In genomic region chr16:3143598-3144330, GRCh38 we compare ENCODE assay signal across 21 cellular contexts. TPM values are rescaled to one million over a fixed set of nuclear protein-coding genes. Genes with fewer than 3 reads are reported as not detected.
DNase-seq lines count a peak whose midpoint lies in the region; ATAC-seq, FAIRE-seq and TF ChIP-seq lines count a peak whose summit lies in the region.
"Had no signal": no experiment of that assay in that cellular context is flagged by ENCODE, and none has a peak within 500 bp of the region (broad histone marks: within the 10 kb centered on the region; RNA-seq: fewer than 3 reads in every experiment).

No MANE protein-coding gene starts in this region.

- FAIRE-seq in astrocyte (lab: Jason Lieb, UNC): no peak
- FAIRE-seq: GM12878 had no signal

- peaks cover 7% of the 10 kb centered on the region for H3K27me3 Mint-ChIP-seq in astrocyte (ENCODE audit: low read depth, unreplicated experiment)
- H3K27me3 Mint-ChIP-seq: natural killer cell treated with Interleukin-12 subunit alpha and Interleukin-12 subunit beta and Interleukin-15 and Interleukin-18, amount 100 ng/mL, for 72 hours had no signal

- H2AFZ ChIP-seq in astrocyte (ENCODE audit: low read depth, low read length) (no peak overlapping the region), osteoblast (ENCODE audit: low read length) (no peak overlapping the region)

- H3K4me1 Mint-ChIP-seq in astrocyte (ENCODE audit: low read depth, unreplicated experiment): peaks cover 8% of the 10 kb centered on the region

- H3K27me3 ChIP-seq in BLaER1 treated with 17β-estradiol and CSF1 and Interleukin-3, amounts not matched to agents 10 nM and 100 nM: peaks cover 0 to 16% (median 5%) of the 10 kb centered on the region in 11 experiments; a peak in 13 of 22 replicates
- H3K27me3 ChIP-seq in astrocyte (ENCODE audit: insufficient read depth, low read length) (no peaks in the 10 kb centered on the region), osteoblast (ENCODE audit: insufficient read depth, low read length) (no peaks in the 10 kb centered on the region), HAP-1 (ENCODE audit: low read depth) (no peaks in the 10 kb centered on the region), WERI-Rb-1 (ENCODE audit: insufficient read depth, low read depth, severe bottlenecking) (peaks cover 2% of the 10 kb centered on the region)
- H3K27me3 ChIP-seq: ascending aorta, uterus had no signal

- peaks cover 14% of the 10 kb centered on the region for H3K36me3 Mint-ChIP-seq in astrocyte (ENCODE audit: low read depth, unreplicated experiment)
- H3K36me3 Mint-ChIP-seq: natural killer cell treated with Interleukin-12 subunit alpha and Interleukin-12 subunit beta and Interleukin-15 and Interleukin-18, amount 100 ng/mL, for 72 hours had no signal

- H3K27ac Mint-ChIP-seq in astrocyte (ENCODE audit: unreplicated experiment): no peak overlapping the region
- H3K27ac Mint-ChIP-seq: natural killer cell treated with Interleukin-12 subunit alpha and Interleukin-12 subunit beta and Interleukin-15 and Interleukin-18, amount 100 ng/mL, for 72 hours had no signal

- DNase-seq in astrocyte (ENCODE audit: low read depth) (no peak), left ventricle myocardium superior (peak; percentile 75), osteoblast (ENCODE audit: insufficient read length, low spot score, missing footprints) (peak; percentile 82), HAP-1 (ENCODE audit: low spot score in 2 of 2) (no peak), WERI-Rb-1 (no peak)
- DNase-seq in stimulated activated CD4-positive, alpha-beta T cell treated with anti-CD3 and anti-CD28 coated beads, Interleukin-4, amount 100 ng/mL, for 4 hours: no peak
- DNase-seq in activated naive CD4-positive, alpha-beta T cell (lab: John Stamatoyannopoulos, UW): no peak
- DNase-seq: activated CD4-positive, alpha-beta T cell treated with anti-CD3 and anti-CD28 coated beads for 48 hours; activated naive CD4-positive, alpha-beta T cell treated with Interleukin-2 at 50 U/mL for 16 hours; COR-L47; cortex of kidney; NCI-H1930; NCI-H510A; uterus had no signal

- peak overlapping the region in 6 of 11 experiments; percentile 24 to 57 (median 40); a peak in 6 of 22 replicates for H3K9ac ChIP-seq in BLaER1 treated with 17β-estradiol and CSF1 and Interleukin-3, amounts not matched to agents 10 nM and 100 nM
- H3K9ac ChIP-seq in astrocyte (ENCODE audit: low read length): no peak overlapping the region

- H3K27ac ChIP-seq in BLaER1 treated with 17β-estradiol and CSF1 and Interleukin-3, amounts not matched to agents 10 nM and 100 nM: 0 out of 22 replicates have a peak overlapping the region, but pooled peaks of 1 of the 11 experiments have one; percentile 35
- H3K27ac ChIP-seq in astrocyte (ENCODE audit: low read depth, low read length) (no peak overlapping the region), osteoblast (ENCODE audit: low read depth, low read length) (no peak overlapping the region), WERI-Rb-1 (no peak overlapping the region)
- H3K27ac ChIP-seq: ascending aorta, uterus had no signal

- peaks cover 19 to 44% (median 38%) of the 10 kb centered on the region in 11 experiments; a peak in 20 of 22 replicates for H3K36me3 ChIP-seq in BLaER1 treated with 17β-estradiol and CSF1 and Interleukin-3, amounts not matched to agents 10 nM and 100 nM
- H3K36me3 ChIP-seq in astrocyte (ENCODE audit: insufficient read depth, low read length) (no peaks in the 10 kb centered on the region), osteoblast (ENCODE audit: insufficient read depth, low read length) (peaks cover 11% of the 10 kb centered on the region), HAP-1 (replicated peaks) (peaks cover 9% of the 10 kb centered on the region; the same call in 1 of the 2 replicates), WERI-Rb-1 (peaks cover 19% of the 10 kb centered on the region)
- H3K36me3 ChIP-seq: uterus had no signal

- peak overlapping the region in 9 of 11 experiments; percentile 17 to 81 (median 61); a peak in 15 of 22 replicates for H3K4me2 ChIP-seq in BLaER1 treated with 17β-estradiol and CSF1 and Interleukin-3, amounts not matched to agents 10 nM and 100 nM
- H3K4me2 ChIP-seq in astrocyte (ENCODE audit: low read length) (no peak overlapping the region), osteoblast (ENCODE audit: insufficient read depth, low read length) (no peak overlapping the region)

- no peaks in the 10 kb centered on the region for H3K9me3 ChIP-seq in BLaER1 treated with 17β-estradiol and CSF1 and Interleukin-3, amounts not matched to agents 10 nM and 100 nM (replicated peaks in 1 of 11)
- H3K9me3 ChIP-seq in astrocyte (ENCODE audit: insufficient read depth, low read depth, low read length) (no peaks in the 10 kb centered on the region), osteoblast (ENCODE audit: low read depth, low read length) (no peaks in the 10 kb centered on the region), HAP-1 (no peaks in the 10 kb centered on the region), WERI-Rb-1 (ENCODE audit: severe bottlenecking) (no peaks in the 10 kb centered on the region)
- H3K9me3 ChIP-seq: ascending aorta, uterus had no signal

- TF ChIP-seq CTCF in astrocyte (IDR thresholded peaks at IDR 0.05; ENCODE audit: insufficient read depth, low read depth, low read length): no peak
- no peak for TF ChIP-seq CTCF in osteoblast (IDR thresholded peaks at IDR 0.05; ENCODE audit: extremely low read depth, low read depth, low read length)
- no peak for TF ChIP-seq CTCF in WERI-Rb-1 (IDR thresholded peaks at IDR 0.05; ENCODE audit: low read depth, low read length)

- peak overlapping the region; percentile 36 for H3K4me3 Mint-ChIP-seq in astrocyte (ENCODE audit: unreplicated experiment)
- H3K4me3 Mint-ChIP-seq: natural killer cell treated with Interleukin-12 subunit alpha and Interleukin-12 subunit beta and Interleukin-15 and Interleukin-18, amount 100 ng/mL, for 72 hours had no signal

- in situ Hi-C loops in HAP-1 (cut with MboI; ENCODE audit: low sequenced_read_pairs): no loop called here

- peaks cover 0 to 47% (median under 1%) of the 10 kb centered on the region in 11 experiments; a peak in 5 of 22 replicates for H4K20me1 ChIP-seq in BLaER1 treated with 17β-estradiol and CSF1 and Interleukin-3, amounts not matched to agents 10 nM and 100 nM
- H4K20me1 ChIP-seq in astrocyte (ENCODE audit: insufficient read depth, low read length) (no peaks in the 10 kb centered on the region), osteoblast (ENCODE audit: insufficient read depth, low read length) (no peaks in the 10 kb centered on the region)

- H3K4me3 ChIP-seq in BLaER1 treated with 17β-estradiol and CSF1 and Interleukin-3, amounts not matched to agents 10 nM and 100 nM: no peak overlapping the region
- H3K4me3 ChIP-seq in astrocyte (ENCODE audit: insufficient read depth, low read depth, low read length): no peak overlapping the region
- no peak overlapping the region for H3K4me3 ChIP-seq in osteoblast (ENCODE audit: insufficient read depth, low read length)
- no peak overlapping the region for H3K4me3 ChIP-seq in HAP-1
- H3K4me3 ChIP-seq in WERI-Rb-1 (ENCODE audit: low read depth, low read length): no peak overlapping the region
- H3K4me3 ChIP-seq: ascending aorta, GM12878, uterus had no signal

- H3K9me3 Mint-ChIP-seq in astrocyte (ENCODE audit: unreplicated experiment): no peaks in the 10 kb centered on the region
- H3K9me3 Mint-ChIP-seq: natural killer cell treated with Interleukin-12 subunit alpha and Interleukin-12 subunit beta and Interleukin-15 and Interleukin-18, amount 100 ng/mL, for 72 hours had no signal

- intact Hi-C loops in left ventricle myocardium superior (cut with micrococcal nuclease): no loop called here

- H3K79me2 ChIP-seq in astrocyte (ENCODE audit: insufficient read depth, low read length) (no peaks in the 10 kb centered on the region), osteoblast (ENCODE audit: insufficient read depth, low read length) (no peaks in the 10 kb centered on the region)

- peak; percentile 85 for ATAC-seq in left ventricle myocardium superior
- ATAC-seq: GM12878; natural killer cell treated with Interleukin-12 subunit alpha and Interleukin-12 subunit beta and Interleukin-15 and Interleukin-18, amount 100 ng/mL, for 72 hours had no signal

- peaks cover 0 to 27% (median 17%) of the 10 kb centered on the region in 10 experiments; a peak in 17 of 20 replicates for H3K4me1 ChIP-seq in BLaER1 treated with 17β-estradiol and CSF1 and Interleukin-3, amounts not matched to agents 10 nM and 100 nM
- no peaks in the 10 kb centered on the region for H3K4me1 ChIP-seq in astrocyte (ENCODE audit: insufficient read depth, low read length)
- peaks cover 4% of the 10 kb centered on the region for H3K4me1 ChIP-seq in osteoblast (ENCODE audit: insufficient read depth, low read length)
- no peaks in the 10 kb centered on the region for H3K4me1 ChIP-seq in HAP-1
- H3K4me1 ChIP-seq: ascending aorta, uterus had no signal

RNA-seq across cellular contexts. Expression of gene ZNF213, which starts 8.9 kb away (rescaled TPM):
- total RNA-seq in astrocyte: 11.3 and 12.0 TPM in 2 replicates
- total RNA-seq in left ventricle myocardium superior: 7.1 TPM
- 8.0 and 9.4 TPM in 2 replicates for total RNA-seq in osteoblast

RNA-seq across cellular contexts. Expression of gene ZNF205, which starts 31.4 kb away (rescaled TPM):
- total RNA-seq in astrocyte (13.2 and 15.4 TPM in 2 replicates), left ventricle myocardium superior (8.8 TPM), osteoblast (17.4 and 17.7 TPM in 2 replicates)
- total RNA-seq: natural killer cell treated with Interleukin-12 subunit alpha and Interleukin-12 subunit beta and Interleukin-15 and Interleukin-18, amount 100 ng/mL, for 72 hours had no signal

RNA-seq across cellular contexts. Expression of gene OR1F1, which starts 44.2 kb away (rescaled TPM):
- 0.32 TPM in 1 of 2 replicates, not detected in the other for total RNA-seq in astrocyte
- total RNA-seq in left ventricle myocardium superior: not detected
- total RNA-seq in osteoblast: 0.36 TPM in 1 of 2 replicates, not detected in the other
- total RNA-seq: ascending aorta; GM12878; M059J; natural killer cell treated with Interleukin-12 subunit alpha and Interleukin-12 subunit beta and Interleukin-15 and Interleukin-18, amount 100 ng/mL, for 72 hours; OCI-LY7; uterus had no signal

RNA-seq across cellular contexts. Expression of gene ZSCAN10, which starts 44.7 kb away (rescaled TPM):
- total RNA-seq in astrocyte (0.22 and 0.25 TPM in 2 replicates), left ventricle myocardium superior (not detected), osteoblast (not detected in 2 replicates)
- total RNA-seq: ascending aorta, epithelial cell of proximal tubule, M059J, uterus had no signal

Comparison
In these comparisons a context has a peak if more than half of its experiments do, and no peak if none do; other contexts are left out.
1. H3K4me2 ChIP-seq: peak in BLaER1 treated with 17β-estradiol and CSF1 and Interleukin-3, amounts not matched to agents 10 nM and 100 nM (9 of 11); none in astrocyte (single experiment) and osteoblast (single experiment).
2. DNase-seq: peak in left ventricle myocardium superior (single experiment) and osteoblast (single experiment); none in astrocyte (single experiment), stimulated activated CD4-positive, alpha-beta T cell treated with anti-CD3 and anti-CD28 coated beads, Interleukin-4, amount 100 ng/mL, for 4 hours (0 of 2), HAP-1 (0 of 2), activated naive CD4-positive, alpha-beta T cell (0 of 4) and WERI-Rb-1 (single experiment).